ENCODE assay signal across 1 cellular context in genomic region chr6:20192625-20193024, GRCh38.
TF ChIP-seq lines count a peak whose summit lies in the region.

No MANE protein-coding gene starts in this region.

TF ChIP-seq in GM23338, 12 proteins besides CTCF, POLR2A, EP300 and RAD21 (continued from another document):
- TF ChIP-seq ZNF462 (CRISPR knock-in tag; IDR thresholded peaks at IDR 0.05) = no peak
- TF ChIP-seq, protein P1, sequence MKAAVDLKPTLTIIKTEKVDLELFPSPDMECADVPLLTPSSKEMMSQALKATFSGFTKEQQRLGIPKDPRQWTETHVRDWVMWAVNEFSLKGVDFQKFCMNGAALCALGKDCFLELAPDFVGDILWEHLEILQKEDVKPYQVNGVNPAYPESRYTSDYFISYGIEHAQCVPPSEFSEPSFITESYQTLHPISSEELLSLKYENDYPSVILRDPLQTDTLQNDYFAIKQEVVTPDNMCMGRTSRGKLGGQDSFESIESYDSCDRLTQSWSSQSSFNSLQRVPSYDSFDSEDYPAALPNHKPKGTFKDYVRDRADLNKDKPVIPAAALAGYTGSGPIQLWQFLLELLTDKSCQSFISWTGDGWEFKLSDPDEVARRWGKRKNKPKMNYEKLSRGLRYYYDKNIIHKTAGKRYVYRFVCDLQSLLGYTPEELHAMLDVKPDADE (IDR thresholded peaks at IDR 0.05) = no peak
- TF ChIP-seq POLR2AphosphoS5 (IDR thresholded peaks at IDR 0.05; ENCODE audit: low read depth) = no peak
- TF ChIP-seq NANOG (IDR thresholded peaks at IDR 0.05; ENCODE audit: borderline replicate concordance) = no peak
- no peak for TF ChIP-seq STAT1 (IDR thresholded peaks at IDR 0.05; ENCODE audit: unreplicated experiment)
- no peak for TF ChIP-seq JUNB (IDR thresholded peaks at IDR 0.05; ENCODE audit: unreplicated experiment)
- no peak for TF ChIP-seq ZNF331 (CRISPR knock-in tag; IDR thresholded peaks at IDR 0.05; ENCODE audit: low read depth)
